ENCODE assay signal across 20 cellular contexts in the genomic region with DNA sequence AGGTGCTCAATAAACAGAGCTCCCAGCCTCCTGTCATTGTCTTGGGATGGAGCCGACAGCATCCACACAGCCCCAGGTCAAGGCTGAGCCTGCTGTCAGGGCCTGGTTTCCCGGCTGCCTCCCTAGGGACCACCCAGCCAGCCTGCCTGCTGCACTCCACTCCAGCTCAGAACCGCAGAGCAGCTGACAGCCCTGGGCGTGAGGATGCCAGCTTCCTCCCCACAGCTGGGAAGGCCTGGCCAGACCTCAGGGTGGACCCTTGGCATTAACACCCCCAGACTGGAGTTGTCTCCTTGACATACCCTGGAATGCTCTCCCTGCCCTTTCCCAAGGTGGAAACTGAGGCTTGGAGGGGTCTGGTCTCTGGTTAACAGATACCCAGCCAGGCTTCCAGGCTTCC.
"Had no signal": no experiment of that assay in that cellular context is flagged by ENCODE, and none has a peak within 500 bp of the region (broad histone marks: within the 10 kb centered on the region; RNA-seq: fewer than 3 reads in every experiment).

No MANE protein-coding gene starts in this region.

- H3K27ac Mint-ChIP-seq: activated naive CD4-positive, alpha-beta T cell treated with anti-CD3 and anti-CD28 coated beads, Interleukin-2, amount 50 U/mL, for 24 hours; activated T-cell treated with anti-CD3 and anti-CD28 coated beads, Interleukin-2, amount 50 U/mL, for 24 hours; natural killer cell treated with Interleukin-12 subunit alpha and Interleukin-12 subunit beta and Interleukin-15 and Interleukin-18, amount 100 ng/mL, for 72 hours; progenitor cell of endocrine pancreas; stimulated activated naive CD8-positive, alpha-beta T cell treated with anti-CD3 and anti-CD28 coated beads, Interleukin-15, Interleukin-2, amounts not matched to agents 100 ng/mL and 50 ng/mL, for 24 hours had no signal

- DNase-seq: activated CD4-positive, alpha-beta T cell treated with anti-CD3 and anti-CD28 coated beads for 1 hour; activated CD4-positive, alpha-beta T cell treated with anti-CD3 and anti-CD28 coated beads, Interleukin-2, amount 50 U/mL, for 48 hours; activated T-cell treated with anti-CD3 and anti-CD28 coated beads, Interleukin-2, amount 50 U/mL, for 24 hours; adrenal gland; body of pancreas; caudate nucleus; cortex of kidney; effector CD8-positive, alpha-beta T cell; foreskin fibroblast; hypothalamus; left ventricle myocardium inferior; occipital lobe; right cardiac atrium; trophoblast cell had no signal

- H3K27ac ChIP-seq: adrenal gland, body of pancreas, left ventricle myocardium inferior, suprapubic skin, VCaP had no signal

- ATAC-seq: body of pancreas; natural killer cell treated with Interleukin-12 subunit alpha and Interleukin-12 subunit beta and Interleukin-15 and Interleukin-18, amount 100 ng/mL, for 72 hours; right cardiac atrium had no signal

- H3K4me1 ChIP-seq: adrenal gland, left ventricle myocardium inferior, suprapubic skin had no signal

- H3K9me3 Mint-ChIP-seq: natural killer cell treated with Interleukin-12 subunit alpha and Interleukin-12 subunit beta and Interleukin-15 and Interleukin-18, amount 100 ng/mL, for 72 hours; stimulated activated naive CD8-positive, alpha-beta T cell treated with anti-CD3 and anti-CD28 coated beads, Interleukin-15, Interleukin-2, amounts not matched to agents 100 ng/mL and 50 ng/mL, for 24 hours had no signal

- H3K4me3 ChIP-seq: adrenal gland, body of pancreas, left ventricle myocardium inferior, suprapubic skin had no signal

- H3K9me3 ChIP-seq: adrenal gland, body of pancreas, suprapubic skin had no signal

- H3K27me3 Mint-ChIP-seq: activated naive CD4-positive, alpha-beta T cell treated with anti-CD3 and anti-CD28 coated beads, Interleukin-2, amount 50 U/mL, for 24 hours; activated T-cell treated with anti-CD3 and anti-CD28 coated beads, Interleukin-2, amount 50 U/mL, for 24 hours; natural killer cell treated with Interleukin-12 subunit alpha and Interleukin-12 subunit beta and Interleukin-15 and Interleukin-18, amount 100 ng/mL, for 72 hours had no signal

- H3K36me3 ChIP-seq: adrenal gland, left ventricle myocardium inferior, suprapubic skin had no signal

- H3K27me3 ChIP-seq: adrenal gland, body of pancreas had no signal

- H3K36me3 Mint-ChIP-seq: activated naive CD4-positive, alpha-beta T cell treated with anti-CD3 and anti-CD28 coated beads, Interleukin-2, amount 50 U/mL, for 24 hours; natural killer cell treated with Interleukin-12 subunit alpha and Interleukin-12 subunit beta and Interleukin-15 and Interleukin-18, amount 100 ng/mL, for 72 hours had no signal

- H3K4me3 Mint-ChIP-seq: activated naive CD4-positive, alpha-beta T cell treated with anti-CD3 and anti-CD28 coated beads, Interleukin-2, amount 50 U/mL, for 24 hours; activated T-cell treated with anti-CD3 and anti-CD28 coated beads, Interleukin-2, amount 50 U/mL, for 24 hours; natural killer cell treated with Interleukin-12 subunit alpha and Interleukin-12 subunit beta and Interleukin-15 and Interleukin-18, amount 100 ng/mL, for 72 hours; stimulated activated naive CD8-positive, alpha-beta T cell treated with anti-CD3 and anti-CD28 coated beads, Interleukin-15, Interleukin-2, amounts not matched to agents 100 ng/mL and 50 ng/mL, for 24 hours had no signal
